21 cellular contexts compared by ENCODE assay signal in genomic region chr2:171401947-171402346, GRCh38.
"Had no signal": no experiment of that assay in that cellular context is flagged by ENCODE, and none has a peak within 500 bp of the region (broad histone marks: within the 10 kb centered on the region; RNA-seq: fewer than 3 reads in every experiment).

No MANE protein-coding gene starts in this region.

- H3K27ac ChIP-seq: colonic mucosa, esophagus muscularis mucosa, foreskin keratinocyte, gastroesophageal sphincter, heart left ventricle, hepatocyte, left lung had no signal

- H2AFZ ChIP-seq: hepatocyte had no signal

- H3K27me3 ChIP-seq: colonic mucosa, esophagus muscularis mucosa, foreskin keratinocyte, gastroesophageal sphincter, heart left ventricle, hepatocyte, left lung had no signal

- H3K9me3 ChIP-seq: colonic mucosa had no signal

- FAIRE-seq: frontal cortex, keratinocyte had no signal

- H3K4me1 ChIP-seq: colonic mucosa, gastroesophageal sphincter, heart left ventricle, left lung had no signal

- H3K4me3 ChIP-seq: colonic mucosa, esophagus muscularis mucosa, gastroesophageal sphincter, heart left ventricle, hepatocyte, left lung, lung had no signal

- H3K36me3 ChIP-seq: colonic mucosa, esophagus muscularis mucosa, gastroesophageal sphincter, heart left ventricle, left lung had no signal

- DNase-seq: colonic mucosa; cortex of kidney; effector CD8-positive, alpha-beta T cell; effector memory CD8-positive, alpha-beta T cell; foreskin keratinocyte; heart left ventricle; hypothalamus; immature natural killer cell; left cardiac atrium; left lung; left ventricle myocardium superior; mammary epithelial cell; mesendoderm; midbrain; naive thymus-derived CD4-positive, alpha-beta T cell had no signal

- ATAC-seq: effector memory CD8-positive, alpha-beta T cell; foreskin keratinocyte; gastroesophageal sphincter; heart left ventricle; left cardiac atrium; left lung; left ventricle myocardium superior; naive thymus-derived CD4-positive, alpha-beta T cell had no signal

- H3K4me2 ChIP-seq: hepatocyte had no signal
